Comparison of ENCODE assay signal across 8 cellular contexts in genomic region chr7:99143853-99144672, GRCh38. TPM values are rescaled to one million over a fixed set of nuclear protein-coding genes. Genes with fewer than 3 reads are reported as not detected.
DNase-seq lines count a peak whose midpoint lies in the region; ATAC-seq and TF ChIP-seq lines count a peak whose summit lies in the region.

SMURF1 (minus strand) TSS chr7:99144108; CDS start chr7:99143780, 328 bp downstream.

- TF ChIP-seq CTCF in right lobe of liver (IDR thresholded peaks at IDR 0.05), result peak in 2 of 4 donors; percentile 3 to 10

- H3K27ac ChIP-seq in right lobe of liver, result peak within 1 kb of the TSS; percentile 86 to 95 (median 90)

- TF ChIP-seq POLR2A in right lobe of liver (IDR thresholded peaks at IDR 0.05), result peak; percentile 55

- 0% methylated on average over 13 of the region's 94 CpGs for WGBS in right lobe of liver (ENCODE audit: insufficient coverage, low coverage, low lambda C conversion rate, missing lambda C conversion rate)

- intact Hi-C loops in right lobe of liver (cut with DNase I), result no loop called here

- H3K27me3 ChIP-seq in right lobe of liver, result no peaks in the 10 kb centered on the region

- no peaks in the 10 kb centered on the region for H3K9me3 ChIP-seq in right lobe of liver

- peak; percentile 78 for ATAC-seq in GM18502 (IDR thresholded peaks at IDR 0.05; ENCODE audit: poor library complexity, unreplicated experiment)
- ATAC-seq in HG02970 (IDR thresholded peaks at IDR 0.05; ENCODE audit: low FRiP score, unreplicated experiment), result peak; percentile 80
- peak; percentile 40 to 81 (median 68) for ATAC-seq in right lobe of liver

- peak within 1 kb of the TSS; percentile 90 to 97 (median 91) for H3K4me3 ChIP-seq in right lobe of liver

- H3K36me3 ChIP-seq in right lobe of liver, result no peaks in the 10 kb centered on the region

- DNase-seq in 8988T (peak; percentile 35), NCI-H2227 (lab: John Stamatoyannopoulos, UW; ENCODE audit: unreplicated experiment) (peak; percentile 91), dermis microvascular lymphatic vessel endothelial cell (ENCODE audit: low read depth in 2 of 2) (peak in 1 of 2 donors; percentile 66), right lobe of liver (peak; percentile 77 to 82 (median 80))
- DNase-seq in activated CD4-positive, alpha-beta T cell treated with anti-CD3 and anti-CD28 coated beads, Interleukin-2, amount 50 U/mL, for 1 hour, result peak; percentile 63
- DNase-seq in stimulated activated CD4-positive, alpha-beta T cell treated with anti-CD3 and anti-CD28 coated beads, Interleukin-4, amount 100 ng/mL, for 1 hour, result peak; percentile 75

- peaks cover 0 to 20% (median 4%) of the 10 kb centered on the region in 4 donors for H3K4me1 ChIP-seq in right lobe of liver

RNA-seq across cellular contexts. Expression of gene SMURF1, which starts in this region (rescaled TPM):
- 12.1 and 14.9 TPM in 2 replicates for total RNA-seq in dermis microvascular lymphatic vessel endothelial cell
- 10 to 100 TPM in 4 of 6 experiments, 1 to 10 TPM in 2; 8.8 to 14.1 (median 10.9) TPM for total RNA-seq in right lobe of liver
